Comparison of ENCODE assay signal across 24 cellular contexts in the genomic region with DNA sequence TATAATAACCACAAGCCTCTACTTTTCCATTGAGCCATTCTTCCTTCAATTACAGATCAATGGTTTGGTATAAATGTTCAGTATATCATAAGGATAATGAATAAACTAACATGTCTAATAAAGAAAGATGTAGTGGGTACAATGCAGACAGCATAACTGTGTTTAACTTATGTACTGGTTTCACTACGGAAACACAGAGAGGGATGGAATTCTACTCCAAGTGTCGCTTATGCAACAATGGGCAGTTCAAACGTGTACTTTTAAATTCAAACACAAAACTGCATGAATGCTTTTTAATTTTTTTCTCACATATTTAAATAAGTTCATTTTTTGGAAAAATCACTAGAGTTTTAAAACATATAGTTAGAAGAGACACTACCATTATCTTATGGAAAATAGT.
DNase-seq lines count a peak whose midpoint lies in the region; ATAC-seq, FAIRE-seq and TF ChIP-seq lines count a peak whose summit lies in the region.
"Had no signal": no experiment of that assay in that cellular context is flagged by ENCODE, and none has a peak within 500 bp of the region (broad histone marks: within the 10 kb centered on the region; RNA-seq: fewer than 3 reads in every experiment).

No MANE protein-coding gene starts in this region.

- ATAC-seq in WTC11 (no peak), HepG2 (no peak), pancreas (no peak), GM19351 (IDR thresholded peaks at IDR 0.05; ENCODE audit: unreplicated experiment) (no peak)

- H3K36me3 ChIP-seq in kidney (ENCODE audit: control insufficient read depth in 1 of 2, insufficient read depth in 2 of 2, low read length in 2 of 2) (no peaks in the 10 kb centered on the region), HepG2 (replicated peaks in 1 of 2; ENCODE audit: control insufficient read depth in 1 of 2, insufficient read depth in 2 of 2, low read length in 2 of 2) (no peaks in the 10 kb centered on the region; a peak in 1 of 5 replicates), pancreas (no peaks in the 10 kb centered on the region)
- H3K36me3 ChIP-seq: BLaER1 had no signal

- DNase-seq in WTC11 (ENCODE audit: low spot score), result no peak
- DNase-seq in kidney, result no peak
- DNase-seq in HepG2 (ENCODE audit: low spot score), result peak; percentile 31
- DNase-seq in pancreas, result no peak
- no peak for DNase-seq in CD1c-positive myeloid dendritic cell (ENCODE audit: extremely low spot score)
- DNase-seq in activated CD4-positive, alpha-beta memory T cell treated with anti-CD3 and anti-CD28 coated beads, Interleukin-2, amount 10 ng/mL, durations not matched to agents 7 days and 5 days, result no peak
- no peak for DNase-seq in stimulated activated CD4-positive, alpha-beta T cell treated with anti-CD3 and anti-CD28 coated beads, Interleukin-4, amount 100 ng/mL, for 4 hours
- DNase-seq: CD4-positive, alpha-beta T cell; CD8-positive, alpha-beta memory T cell; DMS 273 treated with DMSO at 0.1 percent for 48 hours; DMS79 treated with DMSO at 0.1 percent for 48 hours; GF-D8; GM23248; H7; HCEC 1CT had no signal

- no peaks in the 10 kb centered on the region for H3K27me3 Mint-ChIP-seq in WTC11 (ENCODE audit: low read depth)
- H3K27me3 Mint-ChIP-seq in activated CD4-positive, alpha-beta memory T cell treated with anti-CD3 and anti-CD28 coated beads, Interleukin-2, amount 10 ng/mL, durations not matched to agents 7 days and 5 days, result no peaks in the 10 kb centered on the region
- H3K27me3 Mint-ChIP-seq: B cell; CD4-positive, alpha-beta T cell; CD8-positive, alpha-beta memory T cell had no signal

- no peak overlapping the region for H2AFZ ChIP-seq in HepG2 (ENCODE audit: low read length)
- H2AFZ ChIP-seq: GM23248 had no signal

- peaks cover 4% of the 10 kb centered on the region in 2 donors for H3K4me1 ChIP-seq in kidney (ENCODE audit: control insufficient read depth in 1 of 2, insufficient read depth in 1 of 2, low read depth in 1 of 2, low read length in 2 of 2)
- peaks cover 31% of the 10 kb centered on the region for H3K4me1 ChIP-seq in HepG2 (ENCODE audit: insufficient read depth, low read length)
- H3K4me1 ChIP-seq in pancreas, result peaks cover 10 to 16% (median 12%) of the 10 kb centered on the region in 3 donors
- H3K4me1 ChIP-seq: BLaER1 had no signal

- in situ Hi-C loops in HepG2 (cut with HindIII; ENCODE audit: extremely low pct_ligation_motif_present, low pct_unique_long_range_greater_than_20kb), result no loop called here

- H3K27ac Mint-ChIP-seq in WTC11, result no peak overlapping the region
- H3K27ac Mint-ChIP-seq in activated CD4-positive, alpha-beta memory T cell treated with anti-CD3 and anti-CD28 coated beads, Interleukin-2, amount 10 ng/mL, durations not matched to agents 7 days and 5 days, result no peak overlapping the region
- H3K27ac Mint-ChIP-seq: B cell; CD4-positive, alpha-beta T cell; CD8-positive, alpha-beta memory T cell had no signal

- H3K4me3 Mint-ChIP-seq in WTC11, result no peak overlapping the region
- H3K4me3 Mint-ChIP-seq in activated CD4-positive, alpha-beta memory T cell treated with anti-CD3 and anti-CD28 coated beads, Interleukin-2, amount 10 ng/mL, durations not matched to agents 7 days and 5 days, result no peak overlapping the region
- H3K4me3 Mint-ChIP-seq: B cell; CD4-positive, alpha-beta T cell; CD8-positive, alpha-beta memory T cell had no signal

- CTCF ChIA-PET in WTC11 (lab: Charles Lee) (no interaction called here), HepG2 (lab: Yijun Ruan, JAX; ENCODE audit: low intra/inter-chr PET ratio, low total read pairs) (no interaction called here)
- CTCF ChIA-PET in activated CD4-positive, alpha-beta memory T cell treated with anti-CD3 and anti-CD28 coated beads, Interleukin-2, amount 10 ng/mL, durations not matched to agents 7 days and 5 days (lab: Charles Lee), result no interaction called here

- H3K4me3 ChIP-seq in kidney (ENCODE audit: low read length in 2 of 2) (no peak overlapping the region), HepG2 (replicated peaks in 1 of 3; ENCODE audit: insufficient read depth in 1 of 3, low read depth in 2 of 3, low read length in 3 of 3) (no peak overlapping the region), pancreas (no peak overlapping the region)
- H3K4me3 ChIP-seq: BLaER1, GM23248 had no signal

- TF ChIP-seq POLR2A in HepG2 (IDR thresholded peaks at IDR 0.05; ENCODE audit: insufficient read depth in 1 of 2, low read depth in 2 of 2, low read length in 2 of 2), result no peak

- H3K4me1 Mint-ChIP-seq in WTC11, result no peaks in the 10 kb centered on the region
- no peaks in the 10 kb centered on the region for H3K4me1 Mint-ChIP-seq in activated CD4-positive, alpha-beta memory T cell treated with anti-CD3 and anti-CD28 coated beads, Interleukin-2, amount 10 ng/mL, durations not matched to agents 7 days and 5 days
- H3K4me1 Mint-ChIP-seq: CD8-positive, alpha-beta memory T cell had no signal

- H3K4me2 ChIP-seq in HepG2 (ENCODE audit: low read depth, low read length), result peak overlapping the region; percentile 8; the same call in 1 of the 2 replicates
- H3K4me2 ChIP-seq: BLaER1 had no signal

- H3K9me3 ChIP-seq in kidney (ENCODE audit: control insufficient read depth in 1 of 2, low read length in 2 of 2), result no peaks in the 10 kb centered on the region
- H3K9me3 ChIP-seq in HepG2 (ENCODE audit: low read length), result no peaks in the 10 kb centered on the region
- no peaks in the 10 kb centered on the region for H3K9me3 ChIP-seq in pancreas
- H3K9me3 ChIP-seq: BLaER1 had no signal

- H3K36me3 Mint-ChIP-seq in WTC11, result no peaks in the 10 kb centered on the region
- H3K36me3 Mint-ChIP-seq in activated CD4-positive, alpha-beta memory T cell treated with anti-CD3 and anti-CD28 coated beads, Interleukin-2, amount 10 ng/mL, durations not matched to agents 7 days and 5 days (ENCODE audit: low read depth), result no peaks in the 10 kb centered on the region
- H3K36me3 Mint-ChIP-seq: CD8-positive, alpha-beta memory T cell had no signal

- H3K27me3 ChIP-seq in HepG2 (ENCODE audit: control insufficient read depth in 1 of 2, insufficient read depth in 2 of 2, low read length in 2 of 2), result no peaks in the 10 kb centered on the region
- H3K27me3 ChIP-seq in pancreas, result no peaks in the 10 kb centered on the region
- H3K27me3 ChIP-seq: BLaER1 had no signal

- no peak overlapping the region for H3K27ac ChIP-seq in kidney (ENCODE audit: low read depth in 2 of 2, low read length in 2 of 2)
- no peak overlapping the region for H3K27ac ChIP-seq in HepG2 (ENCODE audit: extremely low read length, insufficient read depth, low read length)
- no peak overlapping the region for H3K27ac ChIP-seq in pancreas
- H3K27ac ChIP-seq: 22Rv1, BLaER1, C4-2B, GM23248 had no signal

- H3K9ac ChIP-seq in kidney (ENCODE audit: low read length in 2 of 2) (no peak overlapping the region), HepG2 (ENCODE audit: insufficient read depth, low read depth, low read length) (no peak overlapping the region)
- H3K9ac ChIP-seq: BLaER1, GM23248 had no signal

- peaks cover 90% of the 10 kb centered on the region for H3K79me2 ChIP-seq in HepG2 (ENCODE audit: insufficient read depth, low read length)

- TF ChIP-seq EP300 in HepG2 (IDR thresholded peaks at IDR 0.05; ENCODE audit: low read depth in 2 of 2, low read length in 2 of 2) (no peak), HepG2 (CRISPR knock-in tag; IDR thresholded peaks at IDR 0.05; ENCODE audit: borderline replicate concordance) (no peak)

- no peak for TF ChIP-seq CTCF in WTC11 (IDR thresholded peaks at IDR 0.05)
- TF ChIP-seq CTCF in kidney (IDR thresholded peaks at IDR 0.05; ENCODE audit: borderline replicate concordance, extremely low read depth, insufficient read depth), result no peak
- TF ChIP-seq CTCF in HepG2 (CRISPR knock-in tag; IDR thresholded peaks at IDR 0.05), result no peak
- TF ChIP-seq CTCF in pancreas (IDR thresholded peaks at IDR 0.05), result no peak

- H3K9me3 Mint-ChIP-seq in WTC11, result no peaks in the 10 kb centered on the region
- no peaks in the 10 kb centered on the region for H3K9me3 Mint-ChIP-seq in activated CD4-positive, alpha-beta memory T cell treated with anti-CD3 and anti-CD28 coated beads, Interleukin-2, amount 10 ng/mL, durations not matched to agents 7 days and 5 days
- H3K9me3 Mint-ChIP-seq: CD4-positive, alpha-beta T cell; CD8-positive, alpha-beta memory T cell had no signal

- no peaks in the 10 kb centered on the region for H4K20me1 ChIP-seq in HepG2 (ENCODE audit: insufficient read depth, low read length)
- H4K20me1 ChIP-seq: BLaER1 had no signal

- FAIRE-seq in kidney (lab: Jason Lieb, UNC) (peak; percentile 21), HepG2 (lab: Jason Lieb, UNC) (no peak), pancreas (lab: Jason Lieb, UNC) (peak; percentile 54)
- FAIRE-seq: D721Med, GM12891, GM18507, H1 had no signal

- BruUV-seq in HepG2 (replicated peaks; lab: Mats Ljungman, UMichigan), result no TSS peak

- intact Hi-C loops in kidney (cut with DNase I), result no loop called here
- intact Hi-C loops in HepG2 (cut with micrococcal nuclease; ENCODE audit: unreplicated experiment), result no loop called here
- intact Hi-C loops in pancreas (cut with DNase I), result no loop called here

- WGBS in HepG2 (ENCODE audit: low lambda C conversion rate), result 65% methylated on average over 3 of the region's 3 CpGs
- 76 to 86% methylated on average over 3 of the region's 3 CpGs for WGBS in pancreas, 2 donors

- POLR2A ChIA-PET in WTC11 (lab: Charles Lee) (no interaction called here), HepG2 (lab: Yijun Ruan, JAX) (no interaction called here)
- POLR2A ChIA-PET in activated CD4-positive, alpha-beta memory T cell treated with anti-CD3 and anti-CD28 coated beads, Interleukin-2, amount 10 ng/mL, durations not matched to agents 7 days and 5 days (lab: Charles Lee), result no interaction called here

- no peak for TF ChIP-seq RAD21 in HepG2 (CRISPR knock-in tag; IDR thresholded peaks at IDR 0.05)

TF ChIP-seq in WTC11, 78 proteins besides CTCF, POLR2A, EP300 and RAD21:
- TF ChIP-seq HMGA2 (CRISPR knock-in tag; IDR thresholded peaks at IDR 0.05) (no peak), GABPB1 (CRISPR knock-in tag; IDR thresholded peaks at IDR 0.05) (0 out of 2 replicates have a peak, but pooled peaks have one; percentile 26)

TF ChIP-seq in HepG2, 621 proteins besides CTCF, POLR2A, EP300 and RAD21 (continues in another document):
- TF ChIP-seq ZNF776 (CRISPR knock-in tag; IDR thresholded peaks at IDR 0.05), result no peak
- TF ChIP-seq CBFB (CRISPR knock-in tag; IDR thresholded peaks at IDR 0.05), result no peak
- no peak for TF ChIP-seq CREB1 (IDR thresholded peaks at IDR 0.05)
- no peak for TF ChIP-seq CREB1 (CRISPR knock-in tag; IDR thresholded peaks at IDR 0.05)
- peak; percentile 53; the same call in 1 of the 2 replicates for TF ChIP-seq CEBPB (IDR thresholded peaks at IDR 0.05; ENCODE audit: borderline replicate concordance, low read depth, low read length)
- peak; percentile 61 for TF ChIP-seq CEBPG (CRISPR knock-in tag; IDR thresholded peaks at IDR 0.05)
